Comparison of ENCODE assay signal across 7 cellular contexts in the genomic region with DNA sequence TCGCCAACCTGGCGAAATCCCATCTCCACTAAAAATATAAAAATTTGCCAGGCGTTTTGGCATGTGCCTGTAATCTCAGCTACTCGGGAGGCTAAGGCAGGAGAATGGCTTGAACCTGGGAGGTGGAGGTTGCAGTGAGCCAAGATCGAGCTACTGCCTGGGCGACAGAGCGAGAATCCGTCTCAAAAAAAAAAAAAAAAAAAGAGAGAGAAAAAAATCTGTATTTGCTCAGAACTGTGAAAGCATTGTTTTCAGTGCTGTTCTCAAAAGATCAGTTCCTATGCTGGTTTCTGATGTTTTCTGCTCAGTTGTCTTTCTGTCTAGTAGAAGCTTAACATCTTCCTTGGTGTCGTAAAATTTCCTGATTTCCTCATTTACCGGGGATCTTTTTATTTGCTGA.
A peak's percentile ranks its signal among the peaks of the same experiment; 100 is the strongest.
DNase-seq lines count a peak whose midpoint lies in the region; FAIRE-seq and TF ChIP-seq lines count a peak whose summit lies in the region.
"Had no signal": no experiment of that assay in that cellular context is flagged by ENCODE, and none has a peak within 500 bp of the region (broad histone marks: within the 10 kb centered on the region; RNA-seq: fewer than 3 reads in every experiment).

No MANE protein-coding gene starts in this region.

- DNase-seq in NCI-H2227 treated with DMSO at 0.1 percent for 48 hours (lab: John Stamatoyannopoulos, UW) (no peak), H54 (ENCODE audit: insufficient read length, low spot score) (no peak), NCI-H524 treated with DMSO at 0.1 percent for 48 hours (lab: John Stamatoyannopoulos, UW) (no peak)
- DNase-seq: NCI-H1930 had no signal

- FAIRE-seq in H54 (lab: Jason Lieb, UNC) = no peak

- no peak overlapping the region for H2AFZ ChIP-seq in OCI-LY1 (ENCODE audit: low read length)

- H3K36me3 ChIP-seq in OCI-LY1 (ENCODE audit: insufficient read depth, low read length) (peaks cover 29% of the 10 kb centered on the region), iPS-18a (ENCODE audit: control insufficient read depth, low read depth, low read length) (peaks cover 11% of the 10 kb centered on the region)

- H3K9me2 ChIP-seq in OCI-LY1 (ENCODE audit: low read depth, low read length) = no peaks in the 10 kb centered on the region

- H3K4me2 ChIP-seq in OCI-LY1 (ENCODE audit: low read length) = peak overlapping the region; percentile 97

- H3K9me3 ChIP-seq in OCI-LY1 (ENCODE audit: low read length) (no peaks in the 10 kb centered on the region), iPS-18a (ENCODE audit: control insufficient read depth, low read depth, low read length) (no peaks in the 10 kb centered on the region)

- H3K9ac ChIP-seq in OCI-LY1 (ENCODE audit: low read length) = peak overlapping the region; percentile 88
- peak overlapping the region; percentile 65 for H3K9ac ChIP-seq in iPS-18a (ENCODE audit: low read length)

- H3K27ac ChIP-seq in C4-2B (peak overlapping the region; percentile 49), OCI-LY1 (ENCODE audit: low read depth, low read length, poor library complexity, severe bottlenecking) (no peak overlapping the region), iPS-18a (ENCODE audit: low read length) (no peak overlapping the region)

- H3K79me2 ChIP-seq in OCI-LY1 (ENCODE audit: insufficient read depth, low read length) = peaks cover 65% of the 10 kb centered on the region

- no peaks in the 10 kb centered on the region for H3F3A ChIP-seq in OCI-LY1 (ENCODE audit: insufficient read depth, low read length)

- H3K4me3 ChIP-seq in OCI-LY1 (ENCODE audit: low read depth, low read length, poor library complexity, severe bottlenecking) (peak overlapping the region; percentile 94), iPS-18a (ENCODE audit: low read length) (peak overlapping the region; percentile 90)

- H3K27me3 ChIP-seq in OCI-LY1 (ENCODE audit: insufficient read depth, low read length) (no peaks in the 10 kb centered on the region), iPS-18a (ENCODE audit: control insufficient read depth, insufficient read depth, low read length) (no peaks in the 10 kb centered on the region)

- no peaks in the 10 kb centered on the region for H4K20me1 ChIP-seq in OCI-LY1 (ENCODE audit: insufficient read depth, low read length)

- TF ChIP-seq POLR2A in H54 (IDR thresholded peaks at IDR 0.05; ENCODE audit: low read depth, low read length) = no peak

- TF ChIP-seq CTCF in C4-2B (conservative IDR thresholded peaks at IDR 0.05) (no peak), OCI-LY1 (IDR thresholded peaks at IDR 0.05; ENCODE audit: low read length) (no peak)

- H3K4me1 ChIP-seq in OCI-LY1 (ENCODE audit: insufficient read depth, low read length, severe bottlenecking) (peaks cover 51% of the 10 kb centered on the region), iPS-18a (ENCODE audit: control insufficient read depth, low read depth, low read length) (peaks cover 23% of the 10 kb centered on the region)
